Comparison of ENCODE assay signal across 13 cellular contexts in the genomic region with DNA sequence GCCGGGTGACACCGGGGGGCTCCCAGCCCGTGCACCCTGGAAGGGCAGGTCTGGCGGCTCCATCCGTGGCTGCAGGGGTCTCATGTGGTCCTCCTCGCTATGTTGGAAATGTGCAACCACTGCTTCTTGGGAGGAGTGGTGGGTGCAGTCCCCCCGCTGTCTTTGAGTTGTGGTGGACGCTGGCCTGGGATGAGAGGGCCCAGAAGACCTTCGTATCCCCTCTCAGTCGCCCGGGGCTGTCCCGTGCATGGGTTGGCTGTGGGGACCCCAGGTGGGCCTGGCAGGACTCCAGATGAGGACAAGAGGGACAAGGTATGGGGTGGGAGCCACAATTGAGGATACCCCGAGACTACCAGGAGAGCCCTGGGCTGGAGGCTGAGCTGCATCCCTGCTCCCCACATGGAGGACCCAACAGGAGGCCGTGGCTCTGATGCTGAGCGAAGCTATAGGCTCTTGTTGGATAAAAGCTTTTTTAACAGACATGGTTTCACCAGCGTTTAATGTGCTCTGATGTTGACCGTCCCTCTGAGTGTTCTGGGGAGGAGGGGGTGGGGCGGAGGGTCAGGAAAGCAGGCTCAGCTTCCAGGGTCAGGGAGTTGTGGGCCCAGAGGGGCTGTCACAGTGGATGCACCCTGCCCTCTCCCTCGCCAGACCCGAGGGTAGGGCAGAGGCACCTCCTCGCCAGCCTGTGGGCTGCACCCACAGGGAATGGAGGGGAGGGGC. TPM values are rescaled to one million over a fixed set of nuclear protein-coding genes. Genes with fewer than 3 reads are reported as not detected.
DNase-seq lines count a peak whose midpoint lies in the region; ATAC-seq and TF ChIP-seq lines count a peak whose summit lies in the region.
"Had no signal": no experiment of that assay in that cellular context is flagged by ENCODE, and none has a peak within 500 bp of the region (broad histone marks: within the 10 kb centered on the region; RNA-seq: fewer than 3 reads in every experiment).

No MANE protein-coding gene starts in this region.

- in situ Hi-C loops in ACHN (cut with HindIII; ENCODE audit: low pct_ligation_motif_present, low pct_unique_long_range_greater_than_20kb, low sequenced_read_pairs): no loop called here

- intact Hi-C loops in CD4-positive, alpha-beta T cell (cut with DNase I, micrococcal nuclease): no loop called here

- POLR2A ChIA-PET in CD4-positive, alpha-beta T cell (lab: Charles Lee): interaction anchor here (1.9 kb wide), 1 partner anchor 10 kb away, joined by 7 read pairs; the partner anchor contains the start of gene CDK10

- peak; percentile 3 for DNase-seq in stimulated activated CD4-positive, alpha-beta T cell treated with anti-CD3 and anti-CD28 coated beads, Interleukin-4, amount 100 ng/mL, for 24 hours
- no peak for DNase-seq in stimulated activated CD4-positive, alpha-beta T cell treated with anti-CD3 and anti-CD28 coated beads, Interleukin-1b, Interleukin-23, amount 100 ng/mL, for 48 hours
- DNase-seq in effector memory CD8-positive, alpha-beta T cell: no peak
- no peak for DNase-seq in CD4-positive, alpha-beta T cell
- DNase-seq in COR-L47 (lab: John Stamatoyannopoulos, UW) (no peak), ACHN (no peak)
- DNase-seq: activated naive CD8-positive, alpha-beta T cell treated with anti-CD3 and anti-CD28 coated beads, Interleukin-2, amount 50 U/mL, for 24 hours; cerebellar nuclear complex; H9; NCI-H187; NCI-H524 treated with DMSO at 0.1 percent for 48 hours; testis had no signal

- no peak overlapping the region for H3K27ac ChIP-seq in CD4-positive, alpha-beta T cell (ENCODE audit: low read depth, low read length)
- H3K27ac ChIP-seq: prostate gland, testis had no signal

- CTCF ChIA-PET in CD4-positive, alpha-beta T cell (lab: Charles Lee): interaction anchor here (0.6 kb wide), 1 partner anchor 94 kb away, joined by 4 read pairs; no protein-coding TSS in a partner anchor

- H3K4me1 Mint-ChIP-seq in effector memory CD8-positive, alpha-beta T cell (ENCODE audit: low read depth in 2 of 2): peaks cover 5 to 27% of the 10 kb centered on the region in 2 donors
- H3K4me1 Mint-ChIP-seq in CD4-positive, alpha-beta T cell (ENCODE audit: low read depth): peaks cover 12% of the 10 kb centered on the region

- peaks cover 78% of the 10 kb centered on the region for H3K36me3 Mint-ChIP-seq in effector memory CD8-positive, alpha-beta T cell (ENCODE audit: insufficient read depth)
- H3K36me3 Mint-ChIP-seq in CD4-positive, alpha-beta T cell (ENCODE audit: low read depth): peaks cover 47% of the 10 kb centered on the region

- H3K9me3 Mint-ChIP-seq in effector memory CD8-positive, alpha-beta T cell: no peaks in the 10 kb centered on the region
- no peaks in the 10 kb centered on the region for H3K9me3 Mint-ChIP-seq in CD4-positive, alpha-beta T cell
- H3K9me3 Mint-ChIP-seq: activated naive CD8-positive, alpha-beta T cell treated with anti-CD3 and anti-CD28 coated beads, Interleukin-2, amount 50 U/mL, for 24 hours; H9 had no signal

- peak overlapping the region; percentile 44 to 79 for H3K27ac Mint-ChIP-seq in effector memory CD8-positive, alpha-beta T cell
- H3K27ac Mint-ChIP-seq in CD4-positive, alpha-beta T cell: no peak overlapping the region
- H3K27ac Mint-ChIP-seq: activated naive CD8-positive, alpha-beta T cell treated with anti-CD3 and anti-CD28 coated beads, Interleukin-2, amount 50 U/mL, for 24 hours had no signal

- no peak for TF ChIP-seq CTCF in CD4-positive, alpha-beta T cell (IDR thresholded peaks at IDR 0.05)

- no peaks in the 10 kb centered on the region for H3K27me3 ChIP-seq in CD4-positive, alpha-beta T cell (ENCODE audit: control insufficient read depth, insufficient read depth, low read length)
- H3K27me3 ChIP-seq: testis had no signal

- no peaks in the 10 kb centered on the region for H3K9me3 ChIP-seq in CD4-positive, alpha-beta T cell (ENCODE audit: control insufficient read depth, low read length)
- H3K9me3 ChIP-seq: prostate gland, testis had no signal

- no peak for ATAC-seq in effector memory CD8-positive, alpha-beta T cell (replicated peaks)
- no peak for ATAC-seq in CD4-positive, alpha-beta T cell (ENCODE audit: poor library complexity)
- ATAC-seq: activated naive CD8-positive, alpha-beta T cell treated with anti-CD3 and anti-CD28 coated beads, Interleukin-2, amount 50 U/mL, for 24 hours had no signal

- H3K27me3 Mint-ChIP-seq in effector memory CD8-positive, alpha-beta T cell: no peaks in the 10 kb centered on the region
- no peaks in the 10 kb centered on the region for H3K27me3 Mint-ChIP-seq in CD4-positive, alpha-beta T cell
- H3K27me3 Mint-ChIP-seq: activated naive CD8-positive, alpha-beta T cell treated with anti-CD3 and anti-CD28 coated beads, Interleukin-2, amount 50 U/mL, for 24 hours had no signal

- H3K4me3 Mint-ChIP-seq in effector memory CD8-positive, alpha-beta T cell: peak overlapping the region; percentile 33 to 61
- no peak overlapping the region for H3K4me3 Mint-ChIP-seq in CD4-positive, alpha-beta T cell
- H3K4me3 Mint-ChIP-seq: activated naive CD8-positive, alpha-beta T cell treated with anti-CD3 and anti-CD28 coated beads, Interleukin-2, amount 50 U/mL, for 24 hours; H9 had no signal

RNA-seq across cellular contexts. Expression of gene SPATA2L, which starts 5.5 kb away (rescaled TPM):
- total RNA-seq in CD4-positive, alpha-beta T cell: 10 to 100 TPM; 26.1 to 28.3 TPM

RNA-seq across cellular contexts. Expression of gene CDK10, which starts 9.5 kb away (rescaled TPM):
- total RNA-seq in CD4-positive, alpha-beta T cell: 10 to 100 TPM; 58.9 to 62.8 TPM

RNA-seq across cellular contexts. Expression of gene VPS9D1, which starts 24.7 kb away (rescaled TPM):
- 10 to 100 TPM; 18.5 to 21.8 TPM for total RNA-seq in CD4-positive, alpha-beta T cell

RNA-seq across cellular contexts. Expression of gene ZNF276, which starts 25.3 kb away (rescaled TPM):
- total RNA-seq in CD4-positive, alpha-beta T cell: 100 to 1,000 TPM; 127 to 137 TPM

RNA-seq across cellular contexts. Expression of gene SPATA33, which starts 38.4 kb away (rescaled TPM):
- total RNA-seq in CD4-positive, alpha-beta T cell: 1 to 10 TPM; 4.4 to 7.1 TPM
